20 cellular contexts compared by ENCODE assay signal in the genomic region with DNA sequence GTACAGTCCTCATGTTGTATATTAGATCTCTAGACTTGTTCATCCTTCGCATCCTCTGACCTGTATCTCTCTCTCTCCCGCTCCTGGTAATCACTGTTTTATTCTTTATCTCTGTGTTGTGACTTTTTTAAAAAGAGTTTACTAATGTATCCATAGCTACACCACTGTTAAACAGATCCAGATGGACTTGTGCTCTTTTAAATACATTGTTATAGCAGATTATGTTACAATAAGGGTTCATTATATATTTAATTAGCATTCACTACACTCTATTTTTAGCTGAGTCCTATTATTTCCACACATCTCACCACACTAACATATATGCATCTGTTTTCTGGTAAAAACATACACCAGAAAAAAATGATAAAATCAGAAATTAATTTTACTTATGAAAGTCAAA.
DNase-seq lines count a peak whose midpoint lies in the region; ATAC-seq and TF ChIP-seq lines count a peak whose summit lies in the region.
"Had no signal": no experiment of that assay in that cellular context is flagged by ENCODE, and none has a peak within 500 bp of the region (broad histone marks: within the 10 kb centered on the region; RNA-seq: fewer than 3 reads in every experiment).

No MANE protein-coding gene starts in this region.

- intact Hi-C loops in activated CD4-positive, alpha-beta memory T cell treated with anti-CD3 and anti-CD28 coated beads for 36 hours (cut with micrococcal nuclease) = no loop called here

- H3K4me3 ChIP-seq in SK-N-SH (ENCODE audit: low read depth in 2 of 2, low read length in 1 of 2) = no peak overlapping the region
- H3K4me3 ChIP-seq in adipocyte (ENCODE audit: low read length) = no peak overlapping the region
- H3K4me3 ChIP-seq: A549; BLaER1 treated with 17β-estradiol and CSF1 and Interleukin-3, amounts not matched to agents 10 nM and 100 nM had no signal

- no peak; the same call in 1 of the 3 replicates for ATAC-seq in SK-N-SH treated with all-trans-retinoic acid at 6 μM for 48 hours
- ATAC-seq: A549; CD8-positive, alpha-beta T cell had no signal

- no peak overlapping the region for H2AFZ ChIP-seq in SK-N-SH (ENCODE audit: low read depth)

- no peaks in the 10 kb centered on the region for H3K9me3 Mint-ChIP-seq in activated CD4-positive, alpha-beta memory T cell treated with anti-CD3 and anti-CD28 coated beads for 36 hours
- H3K9me3 Mint-ChIP-seq: CD4-positive, alpha-beta T cell; CD8-positive, alpha-beta T cell had no signal

- H3K4me1 ChIP-seq in SK-N-SH (ENCODE audit: control insufficient read depth in 1 of 2, insufficient read depth in 2 of 2, low read depth in 1 of 2, low read length in 1 of 2) (no peaks in the 10 kb centered on the region; a peak in 1 of 4 replicates), adipocyte (ENCODE audit: control insufficient read depth, insufficient read depth, low read length) (no peaks in the 10 kb centered on the region)
- H3K4me1 ChIP-seq: A549, Caco-2 had no signal

- no peak for TF ChIP-seq CTCF in SK-N-SH (IDR thresholded peaks at IDR 0.05)

- H3K9me3 ChIP-seq in SK-N-SH (no peaks in the 10 kb centered on the region), adipocyte (ENCODE audit: control insufficient read depth, low read length) (no peaks in the 10 kb centered on the region)
- H3K9me3 ChIP-seq: A549; BLaER1 treated with 17β-estradiol and CSF1 and Interleukin-3, amounts not matched to agents 10 nM and 100 nM; Caco-2 had no signal

- CTCF ChIA-PET in SK-N-SH (lab: Yijun Ruan, JAX) = interaction anchor here (1.0 kb wide), 2 partner anchors 8 to 67 kb away, joined by 3 read pairs; no protein-coding TSS in a partner anchor
- CTCF ChIA-PET in activated CD4-positive, alpha-beta memory T cell treated with anti-CD3 and anti-CD28 coated beads for 36 hours (lab: Charles Lee) = no interaction called here

- no peaks in the 10 kb centered on the region for H3K4me1 Mint-ChIP-seq in activated CD4-positive, alpha-beta memory T cell treated with anti-CD3 and anti-CD28 coated beads for 36 hours (ENCODE audit: low read depth)
- H3K4me1 Mint-ChIP-seq: B cell had no signal

- H3K9me2 ChIP-seq in SK-N-SH = no peaks in the 10 kb centered on the region

- POLR2A ChIA-PET in SK-N-SH (lab: Yijun Ruan, JAX) = no interaction called here
- POLR2A ChIA-PET in activated CD4-positive, alpha-beta memory T cell treated with anti-CD3 and anti-CD28 coated beads for 36 hours (lab: Charles Lee) = no interaction called here

- H3K27me3 ChIP-seq in SK-N-SH (ENCODE audit: insufficient read depth) (no peaks in the 10 kb centered on the region), adipocyte (replicated peaks; ENCODE audit: control insufficient read depth, insufficient read depth, low read length) (peaks cover 1% of the 10 kb centered on the region)
- H3K27me3 ChIP-seq: BLaER1 treated with 17β-estradiol and CSF1 and Interleukin-3, amounts not matched to agents 10 nM and 100 nM had no signal

- WGBS in SK-N-SH (ENCODE audit: low lambda C conversion rate) = 86% methylated on average over 2 of the region's 2 CpGs

- peaks cover 4% of the 10 kb centered on the region for H3K27me3 Mint-ChIP-seq in activated CD4-positive, alpha-beta memory T cell treated with anti-CD3 and anti-CD28 coated beads for 36 hours

- H3K4me2 ChIP-seq in SK-N-SH = no peak overlapping the region
- H3K4me2 ChIP-seq: A549; BLaER1 treated with 17β-estradiol and CSF1 and Interleukin-3, amounts not matched to agents 10 nM and 100 nM had no signal

- no peaks in the 10 kb centered on the region for H4K20me1 ChIP-seq in SK-N-SH (ENCODE audit: insufficient read depth)
- H4K20me1 ChIP-seq: BLaER1 treated with 17β-estradiol and CSF1 and Interleukin-3, amounts not matched to agents 10 nM and 100 nM had no signal

- no peak for TF ChIP-seq EP300 in SK-N-SH (IDR thresholded peaks at IDR 0.05; ENCODE audit: borderline replicate concordance in 1 of 2, low read depth in 1 of 2, low read length in 1 of 2)

- H3F3A ChIP-seq in SK-N-SH (replicated peaks; ENCODE audit: insufficient read depth) = no peaks in the 10 kb centered on the region

- DNase-seq in NCI-H2171 treated with DMSO at 0.1 percent for 48 hours (lab: John Stamatoyannopoulos, UW) (peak; percentile 75), NCI-H2171 (lab: John Stamatoyannopoulos, UW) (no peak), SK-N-SH (no peak), adipocyte (ENCODE audit: low read depth) (peak; percentile 23), fibroblast of peridontal ligament (ENCODE audit: extremely low read depth) (peak; percentile 53), caudate nucleus (lab: John Stamatoyannopoulos, UW) (no peak)
- DNase-seq in activated CD4-positive, alpha-beta memory T cell treated with anti-CD3 and anti-CD28 coated beads for 36 hours = no peak
- DNase-seq: AML-193; Caco-2; Calu3; CD4-positive, alpha-beta T cell; CD8-positive, alpha-beta T cell; DMS79 treated with DMSO at 0.1 percent for 48 hours; GF-D8 had no signal

- no peak for TF ChIP-seq RAD21 in SK-N-SH (IDR thresholded peaks at IDR 0.05; ENCODE audit: low read length)

- H3K36me3 ChIP-seq in SK-N-SH (replicated peaks in 1 of 2; ENCODE audit: control insufficient read depth in 1 of 2, insufficient read depth in 2 of 2, low read length in 1 of 2) (no peaks in the 10 kb centered on the region), adipocyte (ENCODE audit: control insufficient read depth, insufficient read depth, low read length, severe bottlenecking) (no peaks in the 10 kb centered on the region)
- H3K36me3 ChIP-seq: BLaER1 treated with 17β-estradiol and CSF1 and Interleukin-3, amounts not matched to agents 10 nM and 100 nM had no signal

- H3K27ac ChIP-seq in SK-N-SH (ENCODE audit: low read depth in 2 of 2, low read length in 1 of 2) (no peak overlapping the region; a peak in 2 of 4 replicates), caudate nucleus (ENCODE audit: low read depth, low read length) (no peak overlapping the region)
- H3K27ac ChIP-seq: 22Rv1; A549; BLaER1 treated with 17β-estradiol and CSF1 and Interleukin-3, amounts not matched to agents 10 nM and 100 nM; C4-2B had no signal

- H3K36me3 Mint-ChIP-seq in activated CD4-positive, alpha-beta memory T cell treated with anti-CD3 and anti-CD28 coated beads for 36 hours = no peaks in the 10 kb centered on the region
- H3K36me3 Mint-ChIP-seq: CD8-positive, alpha-beta T cell had no signal

- H3K4me3 Mint-ChIP-seq in activated CD4-positive, alpha-beta memory T cell treated with anti-CD3 and anti-CD28 coated beads for 36 hours = no peak overlapping the region
- H3K4me3 Mint-ChIP-seq: B cell; CD4-positive, alpha-beta T cell; CD8-positive, alpha-beta T cell had no signal

- no peaks in the 10 kb centered on the region for H3K79me2 ChIP-seq in SK-N-SH (ENCODE audit: insufficient read depth)

- no peak overlapping the region for H3K27ac Mint-ChIP-seq in activated CD4-positive, alpha-beta memory T cell treated with anti-CD3 and anti-CD28 coated beads for 36 hours
- H3K27ac Mint-ChIP-seq: B cell; CD4-positive, alpha-beta T cell; CD8-positive, alpha-beta T cell had no signal

- H3K9ac ChIP-seq in SK-N-SH (no peak overlapping the region), adipocyte (ENCODE audit: low read length) (no peak overlapping the region)
- H3K9ac ChIP-seq: BLaER1 treated with 17β-estradiol and CSF1 and Interleukin-3, amounts not matched to agents 10 nM and 100 nM had no signal

TF ChIP-seq in SK-N-SH treated with all-trans-retinoic acid at 6 μM for 48 hours, 23 proteins besides CTCF, POLR2A, EP300 and RAD21:
- no peak for TF ChIP-seq ISL1 (CRISPR knock-in tag; IDR thresholded peaks at IDR 0.05)
- TF ChIP-seq TCF4 (CRISPR knock-in tag; IDR thresholded peaks at IDR 0.05; ENCODE audit: borderline replicate concordance) = peak; percentile 67; the same call in 1 of the 2 replicates

TF ChIP-seq in SK-N-SH, 30 proteins besides CTCF, POLR2A, EP300 and RAD21:
- TF ChIP-seq FOXM1 (IDR thresholded peaks at IDR 0.05; ENCODE audit: low read depth) = no peak
- TF ChIP-seq, protein P1, sequence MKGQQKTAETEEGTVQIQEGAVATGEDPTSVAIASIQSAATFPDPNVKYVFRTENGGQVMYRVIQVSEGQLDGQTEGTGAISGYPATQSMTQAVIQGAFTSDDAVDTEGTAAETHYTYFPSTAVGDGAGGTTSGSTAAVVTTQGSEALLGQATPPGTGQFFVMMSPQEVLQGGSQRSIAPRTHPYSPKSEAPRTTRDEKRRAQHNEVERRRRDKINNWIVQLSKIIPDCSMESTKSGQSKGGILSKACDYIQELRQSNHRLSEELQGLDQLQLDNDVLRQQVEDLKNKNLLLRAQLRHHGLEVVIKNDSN (IDR thresholded peaks at IDR 0.05; ENCODE audit: borderline replicate concordance, low read depth) = no peak
- TF ChIP-seq SMC3 (IDR thresholded peaks at IDR 0.05; ENCODE audit: low read depth, low read length) = no peak
TF ChIP-seq in SK-N-SH: peak in this region for 0.

Comparison
In these comparisons a context has a peak if more than half of its experiments do, and no peak if none do; other contexts are left out.
1. DNase-seq: peak in NCI-H2171 treated with DMSO at 0.1 percent for 48 hours (single experiment), adipocyte (single experiment) and fibroblast of peridontal ligament (single experiment); none in NCI-H2171 (single experiment), SK-N-SH (single experiment), activated CD4-positive, alpha-beta memory T cell treated with anti-CD3 and anti-CD28 coated beads for 36 hours (single experiment) and caudate nucleus (0 of 61).